25 cellular contexts compared by ENCODE assay signal in the genomic region with DNA sequence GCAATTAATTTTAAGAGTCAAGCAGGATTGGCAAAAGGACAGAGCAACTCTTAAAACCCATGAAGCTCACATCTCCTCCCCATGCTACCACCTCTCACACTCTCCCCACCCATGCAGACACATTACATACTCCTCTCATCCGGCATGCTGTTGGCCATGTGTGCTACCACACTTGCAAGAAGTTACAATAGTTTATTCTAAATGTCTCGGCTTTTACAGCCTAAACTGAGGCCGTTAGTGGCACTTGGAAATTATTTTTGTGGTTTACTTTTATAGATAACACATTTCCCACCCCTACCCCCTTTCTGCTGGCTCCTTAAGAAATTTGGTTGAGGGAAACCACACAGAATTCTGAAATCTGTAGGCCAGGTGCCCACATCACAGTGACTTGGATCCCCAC.
"Had no signal": no experiment of that assay in that cellular context is flagged by ENCODE, and none has a peak within 500 bp of the region (broad histone marks: within the 10 kb centered on the region; RNA-seq: fewer than 3 reads in every experiment).

No MANE protein-coding gene starts in this region.

- H3K27ac Mint-ChIP-seq: activated CD4-positive, alpha-beta T cell treated with anti-CD3 and anti-CD28 coated beads, Interleukin-2, amount 10 ng/mL, durations not matched to agents 24 days and 14 days; activated CD8-positive, alpha-beta T cell treated with anti-CD3 and anti-CD28 coated beads for 36 hours; activated naive CD4-positive, alpha-beta T cell treated with anti-CD3 and anti-CD28 coated beads for 36 hours; activated naive CD4-positive, alpha-beta T cell treated with anti-CD3 and anti-CD28 coated beads, Interleukin-2, amount 50 U/mL, for 72 hours; activated T-cell treated with anti-CD3 and anti-CD28 coated beads, Interleukin-2, amount 50 U/mL, for 24 hours; activated T-helper 1 cell treated with anti-CD3 and anti-CD28 coated beads, Interleukin-12 subunit alpha, Interleukin-12 subunit beta, Interleukin-2, Interleukin-4 antibody, amounts not matched to agents 30 ng/mL and 10 ng/mL and 1 ng/mL, durations not matched to agents 14 hours and 24 hours and 36 hours; T-helper 1 cell treated with Interleukin-12 subunit alpha and Interleukin-12 subunit beta and Interleukin-4 antibody, amounts not matched to agents 30 μg/mL and 1 μg/mL, for 36 hours; T-helper 2 cell treated with Interferon-gamma antibody and Interleukin-4, amounts not matched to agents 5 μg/mL and 100 μg/mL, for 36 hours had no signal

- H3K4me3 Mint-ChIP-seq: activated CD4-positive, alpha-beta T cell treated with anti-CD3 and anti-CD28 coated beads, Interleukin-2, amount 10 ng/mL, durations not matched to agents 24 days and 14 days; activated CD8-positive, alpha-beta T cell treated with anti-CD3 and anti-CD28 coated beads for 36 hours; activated naive CD4-positive, alpha-beta T cell treated with anti-CD3 and anti-CD28 coated beads for 36 hours; activated T-cell treated with anti-CD3 and anti-CD28 coated beads, Interleukin-2, amount 50 U/mL, for 24 hours; activated T-helper 1 cell treated with anti-CD3 and anti-CD28 coated beads, Interleukin-12 subunit alpha, Interleukin-12 subunit beta, Interleukin-2, Interleukin-4 antibody, amounts not matched to agents 30 ng/mL and 10 ng/mL and 1 ng/mL, durations not matched to agents 14 hours and 24 hours and 36 hours; T-helper 1 cell treated with Interleukin-12 subunit alpha and Interleukin-12 subunit beta and Interleukin-4 antibody, amounts not matched to agents 30 μg/mL and 1 μg/mL, for 36 hours; T-helper 2 cell treated with Interferon-gamma antibody and Interleukin-4, amounts not matched to agents 5 μg/mL and 100 μg/mL, for 36 hours had no signal

- H3K4me1 Mint-ChIP-seq: activated CD4-positive, alpha-beta T cell treated with anti-CD3 and anti-CD28 coated beads, Interleukin-2, amount 10 ng/mL, durations not matched to agents 24 days and 14 days had no signal

- H3K36me3 ChIP-seq: adrenal gland, breast epithelium had no signal

- ATAC-seq: activated CD8-positive, alpha-beta T cell treated with anti-CD3 and anti-CD28 coated beads for 36 hours; activated naive CD4-positive, alpha-beta T cell treated with anti-CD3 and anti-CD28 coated beads, Interleukin-2, amount 50 U/mL, for 72 hours; body of pancreas had no signal

- H3K27me3 Mint-ChIP-seq: activated CD4-positive, alpha-beta T cell treated with anti-CD3 and anti-CD28 coated beads, Interleukin-2, amount 10 ng/mL, durations not matched to agents 24 days and 14 days; activated CD8-positive, alpha-beta T cell treated with anti-CD3 and anti-CD28 coated beads for 36 hours had no signal

- H3K36me3 Mint-ChIP-seq: activated naive CD4-positive, alpha-beta T cell treated with anti-CD3 and anti-CD28 coated beads, Interleukin-2, amount 50 U/mL, for 72 hours had no signal

- H3K4me3 ChIP-seq: adrenal gland, body of pancreas, breast epithelium, coronary artery had no signal

- H3K27ac ChIP-seq: adrenal gland, body of pancreas, breast epithelium, coronary artery had no signal

- H3K4me1 ChIP-seq: adrenal gland, body of pancreas, breast epithelium had no signal

- H3K9me3 ChIP-seq: adrenal gland, body of pancreas, breast epithelium had no signal

- DNase-seq: activated CD4-positive, alpha-beta T cell treated with anti-CD3 and anti-CD28 coated beads, Interleukin-2, amount 10 ng/mL, durations not matched to agents 24 days and 14 days; activated CD4-positive, alpha-beta T cell treated with anti-CD3 and anti-CD28 coated beads, Interleukin-2, amount 50 U/mL, for 4 hours; activated CD8-positive, alpha-beta T cell treated with anti-CD3 and anti-CD28 coated beads for 36 hours; activated gamma-delta T cell treated with Interleukin-2 at 50 U/mL for 16 hours; activated naive CD4-positive, alpha-beta T cell treated with anti-CD3 and anti-CD28 coated beads for 36 hours; activated T-cell treated with anti-CD3 and anti-CD28 coated beads, Interleukin-2, amount 50 U/mL, for 24 hours; adrenal gland; body of pancreas; MM.1S; MV-4-11; NCI-H1092; NCI-H1436 treated with DMSO at 0.1 percent for 48 hours; NCI-H1694 treated with DMSO at 0.1 percent for 48 hours; NCI-H2029; NCI-H510A; NCI-H526; NCI-H748 treated with DMSO at 0.1 percent for 48 hours; OCI-M1; Right ventricle myocardium superior had no signal

- H3K27me3 ChIP-seq: adrenal gland, body of pancreas, breast epithelium had no signal

- H3K9me3 Mint-ChIP-seq: activated CD4-positive, alpha-beta T cell treated with anti-CD3 and anti-CD28 coated beads, Interleukin-2, amount 10 ng/mL, durations not matched to agents 24 days and 14 days; activated CD8-positive, alpha-beta T cell treated with anti-CD3 and anti-CD28 coated beads for 36 hours; activated naive CD4-positive, alpha-beta T cell treated with anti-CD3 and anti-CD28 coated beads for 36 hours; activated T-cell treated with anti-CD3 and anti-CD28 coated beads, Interleukin-2, amount 50 U/mL, for 24 hours; activated T-helper 1 cell treated with anti-CD3 and anti-CD28 coated beads, Interleukin-12 subunit alpha, Interleukin-12 subunit beta, Interleukin-2, Interleukin-4 antibody, amounts not matched to agents 30 ng/mL and 10 ng/mL and 1 ng/mL, durations not matched to agents 14 hours and 24 hours and 36 hours; T-helper 1 cell treated with Interleukin-12 subunit alpha and Interleukin-12 subunit beta and Interleukin-4 antibody, amounts not matched to agents 30 μg/mL and 1 μg/mL, for 36 hours; T-helper 2 cell treated with Interferon-gamma antibody and Interleukin-4, amounts not matched to agents 5 μg/mL and 100 μg/mL, for 36 hours had no signal
